Comparison of ENCODE assay signal across 20 cellular contexts in the genomic region with DNA sequence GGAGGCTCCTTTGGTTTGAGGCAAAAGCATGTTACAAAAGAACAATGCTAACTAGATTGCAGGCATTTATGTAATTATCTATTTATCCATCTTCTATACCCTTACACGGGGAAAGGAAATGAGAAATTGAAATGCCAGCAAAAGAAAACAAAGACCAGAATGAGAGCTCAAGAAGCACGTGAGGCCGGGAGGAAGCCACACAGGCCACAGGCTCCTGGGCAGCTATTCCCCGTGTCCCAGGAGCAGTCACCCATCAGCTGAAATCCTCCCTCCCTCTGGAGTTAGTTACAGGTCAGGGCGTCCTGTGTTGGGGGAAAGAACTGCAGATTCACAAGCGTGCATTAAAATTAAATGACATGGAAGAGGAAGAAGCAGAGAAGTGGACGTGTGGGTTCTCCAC.
DNase-seq lines count a peak whose midpoint lies in the region; FAIRE-seq lines count a peak whose summit lies in the region.
"Had no signal": no experiment of that assay in that cellular context is flagged by ENCODE, and none has a peak within 500 bp of the region (broad histone marks: within the 10 kb centered on the region; RNA-seq: fewer than 3 reads in every experiment).

No MANE protein-coding gene starts in this region.

- no peak for FAIRE-seq in urothelium cell line (lab: Jason Lieb, UNC)
- FAIRE-seq: K562 had no signal

- DNase-seq in NCI-H1436 (lab: John Stamatoyannopoulos, UW) (peak; percentile 4), NCI-H1436 treated with DMSO at 0.1 percent for 48 hours (lab: John Stamatoyannopoulos, UW) (no peak), glomerular visceral epithelial cell (ENCODE audit: extremely low spot score) (peak; percentile 31), lung microvascular endothelial cell (ENCODE audit: low read depth in 2 of 2) (peak; percentile 38 to 47), urothelium cell line (ENCODE audit: low spot score) (peak; percentile 40), NCI-H2081 treated with DMSO at 0.1 percent for 48 hours (lab: John Stamatoyannopoulos, UW) (no peak), medulla oblongata (ENCODE audit: extremely low spot score) (no peak)
- no peak for DNase-seq in activated CD4-positive, alpha-beta T cell treated with anti-CD3 and anti-CD28 coated beads for 1 hour
- DNase-seq: activated CD8-positive, alpha-beta T cell treated with anti-CD3 and anti-CD28 coated beads for 36 hours; activated gamma-delta T cell; activated naive CD8-positive, alpha-beta T cell treated with anti-CD3 and anti-CD28 coated beads, Interleukin-2, amount 50 U/mL, for 24 hours; CD8-positive, alpha-beta memory T cell; colonic mucosa; DMS79 treated with DMSO at 0.1 percent for 48 hours; MM.1S; NCI-H1694; stimulated activated CD4-positive, alpha-beta T cell treated with anti-CD3 and anti-CD28 coated beads, Interleukin-4, amount 100 ng/mL, for 24 hours; stimulated activated naive CD8-positive, alpha-beta T cell treated with anti-CD3 and anti-CD28 coated beads, Interleukin-15, Interleukin-2, amounts not matched to agents 100 U/mL and 50 U/mL, for 24 hours; T-helper 2 cell had no signal

Comparison
In these comparisons a context has a peak if more than half of its experiments do, and no peak if none do; other contexts are left out.
1. DNase-seq: peak in NCI-H1436 (single experiment), glomerular visceral epithelial cell (single experiment), lung microvascular endothelial cell (2 of 2) and urothelium cell line (single experiment); none in NCI-H1436 treated with DMSO at 0.1 percent for 48 hours (single experiment), NCI-H2081 treated with DMSO at 0.1 percent for 48 hours (single experiment), medulla oblongata (single experiment) and activated CD4-positive, alpha-beta T cell treated with anti-CD3 and anti-CD28 coated beads for 1 hour (single experiment).